In the genomic region with DNA sequence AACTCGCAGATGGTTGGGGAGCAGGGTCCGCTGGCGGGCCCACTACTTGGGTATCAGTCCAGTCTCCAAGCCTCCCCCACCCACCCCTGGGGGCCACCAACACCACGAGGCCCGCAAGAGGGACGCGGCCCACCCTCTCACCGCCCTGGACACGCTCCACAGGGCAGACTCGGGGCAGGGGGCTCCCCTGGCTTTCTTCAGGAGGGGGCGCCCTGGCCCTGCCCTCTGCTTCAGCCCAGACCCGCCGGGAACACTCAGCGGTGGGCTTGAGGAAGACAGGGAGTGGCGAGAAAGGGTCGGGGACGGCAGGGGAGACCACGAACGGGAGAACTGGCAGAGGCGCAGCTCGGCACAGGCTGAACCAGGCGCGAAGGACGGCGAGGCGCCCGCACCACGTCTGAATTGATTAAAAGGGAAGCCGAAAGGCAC, we compare ENCODE assay signal across 8 cellular contexts. TPM values are rescaled to one million over a fixed set of nuclear protein-coding genes. Genes with fewer than 3 reads are reported as not detected.
DNase-seq lines count a peak whose midpoint lies in the region; ATAC-seq and TF ChIP-seq lines count a peak whose summit lies in the region.

No MANE protein-coding gene starts in this region.

- no peaks in the 10 kb centered on the region for H3K9me3 Mint-ChIP-seq in activated naive CD4-positive, alpha-beta T cell treated with anti-CD3 and anti-CD28 coated beads for 36 hours

- TF ChIP-seq CTCF in retinal pigment epithelial cell (conservative IDR thresholded peaks at IDR 0.05; ENCODE audit: low read depth, low read length), result no peak

- H3K36me3 Mint-ChIP-seq in activated naive CD4-positive, alpha-beta T cell treated with anti-CD3 and anti-CD28 coated beads for 36 hours (ENCODE audit: low read depth), result no peaks in the 10 kb centered on the region

- H3K27ac ChIP-seq in epithelial cell of prostate, result peak overlapping the region; percentile 79

- H3K4me1 Mint-ChIP-seq in activated naive CD4-positive, alpha-beta T cell treated with anti-CD3 and anti-CD28 coated beads for 36 hours (ENCODE audit: low read depth), result peaks cover 24% of the 10 kb centered on the region

- CTCF ChIA-PET in activated naive CD4-positive, alpha-beta T cell treated with anti-CD3 and anti-CD28 coated beads for 36 hours (lab: Charles Lee), result interaction anchor here (0.8 to 2.1 kb wide), 3 partner anchors 78 to 195 kb away, joined by 3 to 7 read pairs (median 5); no protein-coding TSS in a partner anchor

- H3K27ac Mint-ChIP-seq in activated naive CD4-positive, alpha-beta T cell treated with anti-CD3 and anti-CD28 coated beads for 36 hours, result no peak overlapping the region

- peak; percentile 11 for DNase-seq in activated naive CD4-positive, alpha-beta T cell treated with anti-CD3 and anti-CD28 coated beads for 36 hours
- no peak for DNase-seq in activated naive CD4-positive, alpha-beta T cell (lab: John Stamatoyannopoulos, UW)
- DNase-seq in SW480 (ENCODE audit: low spot score), result peak; percentile 46
- no peak for DNase-seq in epithelial cell of prostate (ENCODE audit: low read depth, low spot score)
- no peak for DNase-seq in retinal pigment epithelial cell (ENCODE audit: low read depth)
- no peak for DNase-seq in anterior cingulate cortex (lab: John Stamatoyannopoulos, UW)
- DNase-seq in NCI-H1694 (lab: John Stamatoyannopoulos, UW), result no peak

- H3K27me3 Mint-ChIP-seq in activated naive CD4-positive, alpha-beta T cell treated with anti-CD3 and anti-CD28 coated beads for 36 hours (ENCODE audit: low read depth), result peaks cover 67% of the 10 kb centered on the region

- peak overlapping the region; percentile 52 for H3K4me3 Mint-ChIP-seq in activated naive CD4-positive, alpha-beta T cell treated with anti-CD3 and anti-CD28 coated beads for 36 hours

- intact Hi-C loops in activated naive CD4-positive, alpha-beta T cell treated with anti-CD3 and anti-CD28 coated beads for 36 hours (cut with micrococcal nuclease), result loop anchor here (1.0 kb wide), 2 partner anchors 111 to 195 kb away; no protein-coding TSS in a partner anchor

- ATAC-seq in GM21447 (IDR thresholded peaks at IDR 0.05; ENCODE audit: unreplicated experiment), result no peak

- peak overlapping the region; percentile 75 for H3K4me3 ChIP-seq in retinal pigment epithelial cell (ENCODE audit: low read length)

RNA-seq across cellular contexts. Expression of a gene that starts 1.6 kb away (rescaled TPM):
- under 1 TPM; 0.29 to 0.54 TPM for total RNA-seq in activated naive CD4-positive, alpha-beta T cell treated with anti-CD3 and anti-CD28 coated beads for 36 hours

Comparison
In these comparisons a context has a peak if more than half of its experiments do, and no peak if none do; other contexts are left out.
1. DNase-seq: peak in activated naive CD4-positive, alpha-beta T cell treated with anti-CD3 and anti-CD28 coated beads for 36 hours (single experiment) and SW480 (single experiment); none in activated naive CD4-positive, alpha-beta T cell (0 of 4), epithelial cell of prostate (single experiment), retinal pigment epithelial cell (single experiment), anterior cingulate cortex (0 of 58) and NCI-H1694 (single experiment).